ENCODE assay signal across 10 cellular contexts in the genomic region with DNA sequence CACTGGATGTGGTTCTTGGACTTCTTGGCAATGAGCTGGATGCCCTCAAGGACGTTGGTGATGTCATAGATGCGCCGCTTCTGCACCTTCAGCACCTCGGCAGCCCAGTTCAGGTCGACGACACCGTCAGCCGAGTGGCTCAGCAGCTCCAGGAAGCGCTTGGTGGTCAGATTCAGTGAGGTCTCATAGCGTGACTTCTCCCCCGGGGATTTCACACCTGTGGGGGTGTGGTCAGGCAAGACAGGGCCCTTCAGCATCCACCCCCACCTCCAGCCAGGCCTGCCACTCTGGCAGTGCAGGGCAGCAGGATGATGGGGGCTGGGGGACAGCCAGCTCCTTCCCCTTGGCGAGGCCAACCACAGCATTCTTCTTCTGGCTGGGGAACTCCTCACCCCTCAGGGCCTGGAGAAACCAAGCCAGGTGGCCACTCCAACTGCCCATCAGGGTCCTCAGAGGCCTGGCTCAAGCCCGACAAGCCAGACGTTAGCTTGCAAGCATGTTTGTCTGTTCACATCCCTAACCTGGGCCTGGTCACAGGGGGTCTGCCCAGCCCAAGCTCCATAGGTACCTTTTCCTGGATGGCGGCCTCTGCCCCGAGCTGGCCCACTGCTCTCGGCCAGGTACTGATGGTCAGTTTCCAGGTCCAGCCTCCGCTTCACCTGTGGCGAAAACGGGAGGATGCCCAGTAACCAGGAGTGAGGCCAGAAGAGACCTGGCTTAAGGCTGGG. TPM values are rescaled to one million over a fixed set of nuclear protein-coding genes. Genes with fewer than 3 reads are reported as not detected.
A peak's percentile ranks its signal among the peaks of the same experiment; 100 is the strongest.
DNase-seq lines count a peak whose midpoint lies in the region; ATAC-seq and TF ChIP-seq lines count a peak whose summit lies in the region.
"Had no signal": no experiment of that assay in that cellular context is flagged by ENCODE, and none has a peak within 500 bp of the region (broad histone marks: within the 10 kb centered on the region; RNA-seq: fewer than 3 reads in every experiment).

No MANE protein-coding gene starts in this region.

- POLR2A ChIA-PET in activated CD4-positive, alpha-beta memory T cell treated with anti-CD3 and anti-CD28 coated beads, Interleukin-2, amount 10 ng/mL, durations not matched to agents 7 days and 5 days (lab: Charles Lee), result interaction anchor here (0.6 to 9.3 kb wide), 13 partner anchors 9 to 432 kb away, joined by 3 to 312 read pairs (median 5); partner anchors contain the start of genes ACTL10, C20orf144, CBFA2T2 and EIF2S2

- peaks cover 63% of the 10 kb centered on the region for H3K36me3 Mint-ChIP-seq in activated CD4-positive, alpha-beta memory T cell treated with anti-CD3 and anti-CD28 coated beads, Interleukin-2, amount 10 ng/mL, durations not matched to agents 7 days and 5 days (ENCODE audit: low read depth)
- H3K36me3 Mint-ChIP-seq in endothelial cell (ENCODE audit: low read depth, unreplicated experiment), result peaks cover 8% of the 10 kb centered on the region
- no peaks in the 10 kb centered on the region for H3K36me3 Mint-ChIP-seq in glutamatergic neuron (ENCODE audit: unreplicated experiment)

- H3K9me3 Mint-ChIP-seq in activated CD4-positive, alpha-beta memory T cell treated with anti-CD3 and anti-CD28 coated beads, Interleukin-2, amount 10 ng/mL, durations not matched to agents 7 days and 5 days, result no peaks in the 10 kb centered on the region
- H3K9me3 Mint-ChIP-seq in endothelial cell (ENCODE audit: unreplicated experiment) (no peaks in the 10 kb centered on the region), glutamatergic neuron (ENCODE audit: unreplicated experiment) (peaks cover 9% of the 10 kb centered on the region)

- ATAC-seq in GM18909 (IDR thresholded peaks at IDR 0.05; ENCODE audit: poor library complexity, unreplicated experiment), result peak; percentile 70
- ATAC-seq in HG02642 (IDR thresholded peaks at IDR 0.05; ENCODE audit: poor library complexity, unreplicated experiment), result peak; percentile 70

- no peak overlapping the region for H3K4me3 Mint-ChIP-seq in activated CD4-positive, alpha-beta memory T cell treated with anti-CD3 and anti-CD28 coated beads, Interleukin-2, amount 10 ng/mL, durations not matched to agents 7 days and 5 days
- H3K4me3 Mint-ChIP-seq in endothelial cell (ENCODE audit: unreplicated experiment) (no peak overlapping the region), glutamatergic neuron (ENCODE audit: unreplicated experiment) (no peak overlapping the region)

- TF ChIP-seq CTCF in endothelial cell (IDR thresholded peaks at IDR 0.05; ENCODE audit: unreplicated experiment), result no peak
- no peak for TF ChIP-seq CTCF in glutamatergic neuron (IDR thresholded peaks at IDR 0.05; ENCODE audit: partially characterized antibody, unreplicated experiment)

- CTCF ChIA-PET in activated CD4-positive, alpha-beta memory T cell treated with anti-CD3 and anti-CD28 coated beads, Interleukin-2, amount 10 ng/mL, durations not matched to agents 7 days and 5 days (lab: Charles Lee), result interaction anchor here (0.8 to 5.2 kb wide), 6 partner anchors 8 to 236 kb away, joined by 3 to 63 read pairs (median 4); partner anchors contain the start of genes ACTL10, SNTA1 and ZNF341

- H3K27ac Mint-ChIP-seq in activated CD4-positive, alpha-beta memory T cell treated with anti-CD3 and anti-CD28 coated beads, Interleukin-2, amount 10 ng/mL, durations not matched to agents 7 days and 5 days, result peak overlapping the region; percentile 90
- no peak overlapping the region for H3K27ac Mint-ChIP-seq in endothelial cell (ENCODE audit: unreplicated experiment)
- H3K27ac Mint-ChIP-seq in glutamatergic neuron (ENCODE audit: unreplicated experiment), result no peak overlapping the region

- no peaks in the 10 kb centered on the region for H3K27me3 Mint-ChIP-seq in activated CD4-positive, alpha-beta memory T cell treated with anti-CD3 and anti-CD28 coated beads, Interleukin-2, amount 10 ng/mL, durations not matched to agents 7 days and 5 days
- peaks cover 7% of the 10 kb centered on the region for H3K27me3 Mint-ChIP-seq in endothelial cell (ENCODE audit: unreplicated experiment)
- peaks cover 17% of the 10 kb centered on the region for H3K27me3 Mint-ChIP-seq in glutamatergic neuron (ENCODE audit: unreplicated experiment)

- H3K4me1 Mint-ChIP-seq in activated CD4-positive, alpha-beta memory T cell treated with anti-CD3 and anti-CD28 coated beads, Interleukin-2, amount 10 ng/mL, durations not matched to agents 7 days and 5 days, result peaks cover 81% of the 10 kb centered on the region
- peaks cover 3% of the 10 kb centered on the region for H3K4me1 Mint-ChIP-seq in endothelial cell (ENCODE audit: unreplicated experiment)
- H3K4me1 Mint-ChIP-seq in glutamatergic neuron (ENCODE audit: low read depth, unreplicated experiment), result peaks cover 47% of the 10 kb centered on the region

- peak; percentile 78 for DNase-seq in activated CD4-positive, alpha-beta memory T cell treated with anti-CD3 and anti-CD28 coated beads, Interleukin-2, amount 10 ng/mL, durations not matched to agents 7 days and 5 days
- peak; percentile 20 for DNase-seq in stimulated activated CD4-positive, alpha-beta T cell treated with anti-CD3 and anti-CD28 coated beads, Interleukin-4, amount 100 ng/mL, for 1 hour
- DNase-seq in endothelial cell (ENCODE audit: low spot score) (no peak), glutamatergic neuron (no peak), superior temporal gyrus (ENCODE audit: extremely low spot score) (no peak)
- DNase-seq: anterior cingulate cortex had no signal

RNA-seq across cellular contexts. Expression of gene NECAB3, which starts 5.7 kb away (rescaled TPM):
- 10 to 100 TPM; 27.3 to 36.2 TPM for total RNA-seq in activated CD4-positive, alpha-beta memory T cell treated with anti-CD3 and anti-CD28 coated beads, Interleukin-2, amount 10 ng/mL, durations not matched to agents 7 days and 5 days
- total RNA-seq in endothelial cell (ENCODE audit: unreplicated experiment) (9.8 TPM), glutamatergic neuron (ENCODE audit: unreplicated experiment) (146 TPM)

RNA-seq across cellular contexts. Expression of gene E2F1, which starts 6.3 kb away (rescaled TPM):
- total RNA-seq in activated CD4-positive, alpha-beta memory T cell treated with anti-CD3 and anti-CD28 coated beads, Interleukin-2, amount 10 ng/mL, durations not matched to agents 7 days and 5 days, result 10 to 100 TPM; 60.0 to 61.7 TPM
- total RNA-seq in endothelial cell (ENCODE audit: unreplicated experiment) (6.7 TPM), glutamatergic neuron (ENCODE audit: unreplicated experiment) (66.0 TPM)

RNA-seq across cellular contexts. Expression of gene ACTL10, which starts 13.2 kb away (rescaled TPM):
- 1 to 10 TPM; 3.7 to 4.5 TPM for total RNA-seq in activated CD4-positive, alpha-beta memory T cell treated with anti-CD3 and anti-CD28 coated beads, Interleukin-2, amount 10 ng/mL, durations not matched to agents 7 days and 5 days
- not detected for total RNA-seq in endothelial cell (ENCODE audit: unreplicated experiment)
- 1.0 TPM for total RNA-seq in glutamatergic neuron (ENCODE audit: unreplicated experiment)
- total RNA-seq: RPMI7951 had no signal

RNA-seq across cellular contexts. Expression of gene C20orf144, which starts 17.8 kb away (rescaled TPM):
- total RNA-seq in activated CD4-positive, alpha-beta memory T cell treated with anti-CD3 and anti-CD28 coated beads, Interleukin-2, amount 10 ng/mL, durations not matched to agents 7 days and 5 days, result under 1 TPM; 0.30 to 0.33 TPM
- total RNA-seq in endothelial cell (ENCODE audit: unreplicated experiment), result not detected
- total RNA-seq in glutamatergic neuron (ENCODE audit: unreplicated experiment), result not detected
- total RNA-seq: subcutaneous adipose tissue had no signal

RNA-seq across cellular contexts. Expression of gene PXMP4, which starts 40.2 kb away (rescaled TPM):
- total RNA-seq in activated CD4-positive, alpha-beta memory T cell treated with anti-CD3 and anti-CD28 coated beads, Interleukin-2, amount 10 ng/mL, durations not matched to agents 7 days and 5 days, result 10 to 100 TPM; 13.9 to 15.8 TPM
- 6.0 TPM for total RNA-seq in endothelial cell (ENCODE audit: unreplicated experiment)
- 9.4 TPM for total RNA-seq in glutamatergic neuron (ENCODE audit: unreplicated experiment)

Comparison
In these comparisons a context has a peak if more than half of its experiments do, and no peak if none do; other contexts are left out.
1. DNase-seq: peak in activated CD4-positive, alpha-beta memory T cell treated with anti-CD3 and anti-CD28 coated beads, Interleukin-2, amount 10 ng/mL, durations not matched to agents 7 days and 5 days (single experiment) and stimulated activated CD4-positive, alpha-beta T cell treated with anti-CD3 and anti-CD28 coated beads, Interleukin-4, amount 100 ng/mL, for 1 hour (single experiment); none in endothelial cell (single experiment), glutamatergic neuron (single experiment) and superior temporal gyrus (single experiment).